Comparison of ENCODE assay signal across 1 cellular context in genomic region chr14:22977434-22977683, GRCh38.
A peak's percentile ranks its signal among the peaks of the same experiment; 100 is the strongest.
TF ChIP-seq lines count a peak whose summit lies in the region.

No MANE protein-coding gene starts in this region.

TF ChIP-seq in H1, 55 proteins besides CTCF, POLR2A, EP300 and RAD21:
- TF ChIP-seq TBP (IDR thresholded peaks at IDR 0.05; ENCODE audit: low read depth, low read length) = no peak
- TF ChIP-seq BACH1 (IDR thresholded peaks at IDR 0.05; ENCODE audit: low read length) = no peak
- TF ChIP-seq ATF2 (IDR thresholded peaks at IDR 0.05; ENCODE audit: low read length) = 0 out of 2 replicates have a peak, but pooled peaks have one; percentile 21
